In the genomic region with DNA sequence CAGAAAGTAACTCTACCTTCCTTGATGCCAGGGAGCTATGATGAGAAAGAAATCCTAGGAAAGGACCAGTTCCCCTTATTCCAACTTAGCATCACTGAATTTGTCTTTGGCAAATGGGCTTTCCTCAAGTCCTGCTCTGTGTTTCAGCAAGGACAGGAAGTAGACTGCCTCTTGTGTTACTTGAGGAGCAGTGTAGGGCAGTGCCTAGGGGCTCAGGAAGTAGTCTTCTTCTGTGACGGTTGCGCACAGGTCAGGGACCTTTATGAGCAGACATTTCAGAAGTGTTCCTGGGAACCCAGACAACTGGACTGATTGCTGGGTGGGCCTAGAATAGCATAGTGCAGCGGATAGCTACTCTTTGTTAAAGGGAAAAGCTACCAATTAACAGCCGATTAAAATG, we compare ENCODE assay signal across 10 cellular contexts. TPM values are rescaled to one million over a fixed set of nuclear protein-coding genes. Genes with fewer than 3 reads are reported as not detected.
DNase-seq lines count a peak whose midpoint lies in the region; ATAC-seq, FAIRE-seq and TF ChIP-seq lines count a peak whose summit lies in the region.
"Had no signal": no experiment of that assay in that cellular context is flagged by ENCODE, and none has a peak within 500 bp of the region (broad histone marks: within the 10 kb centered on the region; RNA-seq: fewer than 3 reads in every experiment).

No MANE protein-coding gene starts in this region.

- CTCF ChIA-PET in activated CD4-positive, alpha-beta memory T cell treated with anti-CD3 and anti-CD28 coated beads, Interleukin-2, amount 10 ng/mL, durations not matched to agents 7 days and 5 days (lab: Charles Lee): interaction anchor here (0.7 to 1.7 kb wide), 9 partner anchors 10 to 80 kb away, joined by 3 to 13 read pairs (median 3); a partner anchor contains a TSS
- CTCF ChIA-PET in activated CD4-positive, alpha-beta memory T cell treated with anti-CD3 and anti-CD28 coated beads for 36 hours (lab: Charles Lee): interaction anchor here (0.7 to 1.3 kb wide), 4 partner anchors 29 to 113 kb away, joined by 3 to 5 read pairs (median 4); a partner anchor contains a TSS

- H3K27me3 ChIP-seq in adipocyte (replicated peaks; ENCODE audit: control insufficient read depth, insufficient read depth, low read length): no peaks in the 10 kb centered on the region
- H3K27me3 ChIP-seq in keratinocyte (ENCODE audit: control insufficient read depth, extremely low read depth, insufficient read depth, low read length): no peaks in the 10 kb centered on the region

- peaks cover 61% of the 10 kb centered on the region for H3K4me1 ChIP-seq in adipocyte (ENCODE audit: control insufficient read depth, insufficient read depth, low read length)
- peaks cover 49% of the 10 kb centered on the region for H3K4me1 ChIP-seq in keratinocyte (ENCODE audit: control insufficient read depth, extremely low read depth, insufficient read depth, low read length)

- peak; percentile 18 to 30 (median 21) for TF ChIP-seq CTCF in keratinocyte (optimal IDR thresholded peaks at IDR 0.05 in 1 of 3, IDR thresholded peaks at IDR 0.05 in 1 of 3, conservative IDR thresholded peaks at IDR 0.05 in 1 of 3; ENCODE audit: extremely low read depth in 1 of 3, insufficient read depth in 2 of 3, low read length in 3 of 3)
- no peak for TF ChIP-seq CTCF in type B pancreatic cell (conservative IDR thresholded peaks at IDR 0.05)

- H3K36me3 ChIP-seq in adipocyte (ENCODE audit: control insufficient read depth, insufficient read depth, low read length, severe bottlenecking): peaks cover 35% of the 10 kb centered on the region
- peaks cover 0 to 24% of the 10 kb centered on the region in 2 experiments for H3K36me3 ChIP-seq in keratinocyte (ENCODE audit: control insufficient read depth in 2 of 2, extremely low read depth in 1 of 2, insufficient read depth in 2 of 2, low read length in 2 of 2)

- H3K79me2 ChIP-seq in keratinocyte (ENCODE audit: control insufficient read depth, insufficient read depth, low read length): peaks cover 70% of the 10 kb centered on the region

- H2AFZ ChIP-seq in keratinocyte (ENCODE audit: control insufficient read depth, low read length): no peak overlapping the region

- peaks cover 5% of the 10 kb centered on the region for H3K9me1 ChIP-seq in keratinocyte (ENCODE audit: control insufficient read depth, extremely low read depth, insufficient read depth, low read length)

- H4K20me1 ChIP-seq in keratinocyte (ENCODE audit: control insufficient read depth, extremely low read depth, insufficient read depth, low read length): peaks cover 4% of the 10 kb centered on the region

- H3K27ac Mint-ChIP-seq in activated CD4-positive, alpha-beta memory T cell treated with anti-CD3 and anti-CD28 coated beads, Interleukin-2, amount 10 ng/mL, durations not matched to agents 7 days and 5 days: peak overlapping the region; percentile 50
- no peak overlapping the region for H3K27ac Mint-ChIP-seq in activated CD4-positive, alpha-beta memory T cell treated with anti-CD3 and anti-CD28 coated beads for 36 hours
- H3K27ac Mint-ChIP-seq in type B pancreatic cell: peak overlapping the region; percentile 76
- H3K27ac Mint-ChIP-seq: activated naive CD8-positive, alpha-beta T cell had no signal

- H3K27ac ChIP-seq in keratinocyte (ENCODE audit: control insufficient read depth, insufficient read depth, low read length): peak overlapping the region; percentile 92

- H3K4me1 Mint-ChIP-seq in activated CD4-positive, alpha-beta memory T cell treated with anti-CD3 and anti-CD28 coated beads, Interleukin-2, amount 10 ng/mL, durations not matched to agents 7 days and 5 days: peaks cover 38% of the 10 kb centered on the region
- H3K4me1 Mint-ChIP-seq in activated CD4-positive, alpha-beta memory T cell treated with anti-CD3 and anti-CD28 coated beads for 36 hours (ENCODE audit: low read depth): peaks cover 13% of the 10 kb centered on the region
- peaks cover 18% of the 10 kb centered on the region for H3K4me1 Mint-ChIP-seq in type B pancreatic cell (ENCODE audit: unreplicated experiment)

- dilution Hi-C loops in keratinocyte (cut with MboI; ENCODE audit: extremely low pct_ligation_motif_present, low sequenced_read_pairs): no loop called here

- no peak for ATAC-seq in GM21381 (IDR thresholded peaks at IDR 0.05; ENCODE audit: unreplicated experiment)

- peak overlapping the region; percentile 12 for H3K4me3 Mint-ChIP-seq in activated CD4-positive, alpha-beta memory T cell treated with anti-CD3 and anti-CD28 coated beads, Interleukin-2, amount 10 ng/mL, durations not matched to agents 7 days and 5 days
- H3K4me3 Mint-ChIP-seq in activated CD4-positive, alpha-beta memory T cell treated with anti-CD3 and anti-CD28 coated beads for 36 hours: no peak overlapping the region
- peak overlapping the region; percentile 92 for H3K4me3 Mint-ChIP-seq in type B pancreatic cell
- H3K4me3 Mint-ChIP-seq: activated naive CD8-positive, alpha-beta T cell had no signal

- H3K9me3 ChIP-seq in adipocyte (ENCODE audit: control insufficient read depth, low read length) (no peaks in the 10 kb centered on the region), keratinocyte (ENCODE audit: control insufficient read depth, low read depth, low read length) (no peaks in the 10 kb centered on the region)

- H3K9me3 Mint-ChIP-seq in activated CD4-positive, alpha-beta memory T cell treated with anti-CD3 and anti-CD28 coated beads, Interleukin-2, amount 10 ng/mL, durations not matched to agents 7 days and 5 days: no peaks in the 10 kb centered on the region
- no peaks in the 10 kb centered on the region for H3K9me3 Mint-ChIP-seq in activated CD4-positive, alpha-beta memory T cell treated with anti-CD3 and anti-CD28 coated beads for 36 hours
- H3K9me3 Mint-ChIP-seq in type B pancreatic cell: no peaks in the 10 kb centered on the region

- peak overlapping the region; percentile 97 for H3K4me2 ChIP-seq in keratinocyte (ENCODE audit: control insufficient read depth, extremely low read depth, insufficient read depth, low read depth, low read length)

- H3K9ac ChIP-seq in adipocyte (ENCODE audit: low read length) (peak overlapping the region; percentile 95), keratinocyte (ENCODE audit: control insufficient read depth, extremely low read depth, insufficient read depth, low read length) (peak overlapping the region; percentile 4)

- H3K4me3 ChIP-seq in adipocyte (ENCODE audit: low read length) (peak overlapping the region; percentile 97), keratinocyte (ENCODE audit: control insufficient read depth in 2 of 3, extremely low read depth in 1 of 3, insufficient read depth in 2 of 3, low read depth in 1 of 3, low read length in 3 of 3) (peak overlapping the region in 1 of 3 experiments; percentile 3)

- intact Hi-C loops in activated CD4-positive, alpha-beta memory T cell treated with anti-CD3 and anti-CD28 coated beads for 36 hours (cut with micrococcal nuclease): no loop called here

- H3K27me3 Mint-ChIP-seq in activated CD4-positive, alpha-beta memory T cell treated with anti-CD3 and anti-CD28 coated beads, Interleukin-2, amount 10 ng/mL, durations not matched to agents 7 days and 5 days: peaks cover 8% of the 10 kb centered on the region
- peaks cover 20% of the 10 kb centered on the region for H3K27me3 Mint-ChIP-seq in activated CD4-positive, alpha-beta memory T cell treated with anti-CD3 and anti-CD28 coated beads for 36 hours
- H3K27me3 Mint-ChIP-seq in type B pancreatic cell: peaks cover 36% of the 10 kb centered on the region

- POLR2A ChIA-PET in activated CD4-positive, alpha-beta memory T cell treated with anti-CD3 and anti-CD28 coated beads, Interleukin-2, amount 10 ng/mL, durations not matched to agents 7 days and 5 days (lab: Charles Lee): interaction anchor here (1.1 to 9.9 kb wide), 8 partner anchors 13 to 105 kb away, joined by 3 to 177 read pairs (median 4); a partner anchor contains a TSS
- POLR2A ChIA-PET in activated CD4-positive, alpha-beta memory T cell treated with anti-CD3 and anti-CD28 coated beads for 36 hours (lab: Charles Lee): interaction anchor here (1.1 kb wide), 1 partner anchor 23 kb away, joined by 4 read pairs; no protein-coding TSS in a partner anchor

- peaks cover 42% of the 10 kb centered on the region for H3K36me3 Mint-ChIP-seq in activated CD4-positive, alpha-beta memory T cell treated with anti-CD3 and anti-CD28 coated beads, Interleukin-2, amount 10 ng/mL, durations not matched to agents 7 days and 5 days (ENCODE audit: low read depth)
- no peaks in the 10 kb centered on the region for H3K36me3 Mint-ChIP-seq in activated CD4-positive, alpha-beta memory T cell treated with anti-CD3 and anti-CD28 coated beads for 36 hours
- peaks cover 18% of the 10 kb centered on the region for H3K36me3 Mint-ChIP-seq in type B pancreatic cell
- H3K36me3 Mint-ChIP-seq: activated naive CD8-positive, alpha-beta T cell had no signal

- no peak for DNase-seq in activated CD4-positive, alpha-beta memory T cell treated with anti-CD3 and anti-CD28 coated beads, Interleukin-2, amount 10 ng/mL, durations not matched to agents 7 days and 5 days
- DNase-seq in activated CD4-positive, alpha-beta memory T cell treated with anti-CD3 and anti-CD28 coated beads for 36 hours: no peak
- DNase-seq in adipocyte (ENCODE audit: low read depth): peak; percentile 37
- no peak for DNase-seq in keratinocyte (ENCODE audit: low read depth, low spot score)
- DNase-seq in type B pancreatic cell (ENCODE audit: extremely low spot score, unreplicated experiment): no peak
- no peak for DNase-seq in hepatic stellate cell (ENCODE audit: low spot score)
- no peak for DNase-seq in glomerular visceral epithelial cell (ENCODE audit: extremely low spot score)
- DNase-seq: stimulated activated CD4-positive, alpha-beta T cell treated with anti-CD3 and anti-CD28 coated beads, Interleukin-4, amount 100 ng/mL, for 1 hour had no signal

- FAIRE-seq in keratinocyte (lab: Jason Lieb, UNC): peak; percentile 59

RNA-seq across cellular contexts. Expression of a gene that starts 2.7 kb away (rescaled TPM):
- total RNA-seq in activated CD4-positive, alpha-beta memory T cell treated with anti-CD3 and anti-CD28 coated beads, Interleukin-2, amount 10 ng/mL, durations not matched to agents 7 days and 5 days: 10 to 100 TPM; 70.5 to 71.3 TPM
- 10 to 100 TPM; 12.3 to 14.5 TPM for total RNA-seq in activated CD4-positive, alpha-beta memory T cell treated with anti-CD3 and anti-CD28 coated beads for 36 hours
- 134 to 202 TPM (median 193 TPM) in 3 replicates for polyA plus RNA-seq in keratinocyte
- 67.5 TPM for polyA plus RNA-seq in keratinocyte (2011; ENCODE audit: low read depth)
- polyA plus RNA-seq in keratinocyte (2011; cell fraction: cytosol; rRNA removed): 201 and 210 TPM in 2 replicates
- 92.3 and 104 TPM in 2 replicates for polyA plus RNA-seq in keratinocyte (2011; cell fraction: nucleus; rRNA removed)
- 168 and 322 TPM in 2 replicates for polyA plus RNA-seq in keratinocyte (2012; ENCODE audit: low replicate concordance)
- polyA minus RNA-seq in keratinocyte: 64.6 to 96.7 TPM (median 72.3 TPM) in 3 replicates
- 138 TPM for polyA minus RNA-seq in keratinocyte (2011; cell fraction: cytosol; rRNA and poly(A)+ RNA removed)
- polyA minus RNA-seq in keratinocyte (2011; cell fraction: nucleus; rRNA and poly(A)+ RNA removed): 52.1 and 53.9 TPM in 2 replicates
- total RNA-seq in type B pancreatic cell (ENCODE audit: low replicate concordance): 120 and 497 TPM in 2 replicates

RNA-seq across cellular contexts. Expression of a gene that starts 59.6 kb away (rescaled TPM):
- total RNA-seq in activated CD4-positive, alpha-beta memory T cell treated with anti-CD3 and anti-CD28 coated beads, Interleukin-2, amount 10 ng/mL, durations not matched to agents 7 days and 5 days: 10 to 100 TPM; 89.7 to 95.8 TPM
- total RNA-seq in activated CD4-positive, alpha-beta memory T cell treated with anti-CD3 and anti-CD28 coated beads for 36 hours: 10 to 100 TPM; 92.7 to 97.9 TPM
- polyA plus RNA-seq in keratinocyte: 1.3 to 15.3 TPM (median 9.1 TPM) in 3 replicates
- 0.29 TPM for polyA plus RNA-seq in keratinocyte (2011; ENCODE audit: low read depth)
- polyA plus RNA-seq in keratinocyte (2011; cell fraction: cytosol; rRNA removed): 1.8 and 3.9 TPM in 2 replicates
- 1.5 and 2.4 TPM in 2 replicates for polyA plus RNA-seq in keratinocyte (2011; cell fraction: nucleus; rRNA removed)
- polyA plus RNA-seq in keratinocyte (2012; ENCODE audit: low replicate concordance): 0.04 and 11.5 TPM in 2 replicates
- polyA minus RNA-seq in keratinocyte: 0.36 to 8.2 TPM (median 1.7 TPM) in 3 replicates
- 1.7 TPM for polyA minus RNA-seq in keratinocyte (2011; cell fraction: cytosol; rRNA and poly(A)+ RNA removed)
- polyA minus RNA-seq in keratinocyte (2011; cell fraction: nucleus; rRNA and poly(A)+ RNA removed): 0.84 and 1.2 TPM in 2 replicates
- 18.8 and 58.8 TPM in 2 replicates for total RNA-seq in type B pancreatic cell (ENCODE audit: low replicate concordance)
